Comparison of ENCODE assay signal across 8 cellular contexts in genomic region chr6:108622601-108623335, GRCh38.
DNase-seq lines count a peak whose midpoint lies in the region; ATAC-seq, FAIRE-seq and TF ChIP-seq lines count a peak whose summit lies in the region.

No MANE protein-coding gene starts in this region.

- peak overlapping the region; percentile 79 for H3K27ac Mint-ChIP-seq in endothelial cell (ENCODE audit: unreplicated experiment)
- H3K27ac Mint-ChIP-seq in naive thymus-derived CD4-positive, alpha-beta T cell = peak overlapping the region in 1 of 9 donors; percentile 25
- H3K27ac Mint-ChIP-seq in activated naive CD4-positive, alpha-beta T cell treated with anti-CD3 and anti-CD28 coated beads, Interleukin-2, amount 10 ng/mL, durations not matched to agents 7 days and 5 days = no peak overlapping the region
- H3K27ac Mint-ChIP-seq in activated CD4-positive, alpha-beta memory T cell treated with anti-CD3 and anti-CD28 coated beads for 36 hours = no peak overlapping the region

- peak overlapping the region; percentile 26 for H3K4me3 Mint-ChIP-seq in endothelial cell (ENCODE audit: unreplicated experiment)
- no peak overlapping the region for H3K4me3 Mint-ChIP-seq in naive thymus-derived CD4-positive, alpha-beta T cell
- H3K4me3 Mint-ChIP-seq in activated naive CD4-positive, alpha-beta T cell treated with anti-CD3 and anti-CD28 coated beads, Interleukin-2, amount 10 ng/mL, durations not matched to agents 7 days and 5 days = no peak overlapping the region
- H3K4me3 Mint-ChIP-seq in activated CD4-positive, alpha-beta memory T cell treated with anti-CD3 and anti-CD28 coated beads for 36 hours = no peak overlapping the region

- CTCF ChIA-PET in naive thymus-derived CD4-positive, alpha-beta T cell (lab: Charles Lee) = interaction anchor here (0.6 kb wide), 1 partner anchor 466 kb away, joined by 5 read pairs; no protein-coding TSS in a partner anchor
- CTCF ChIA-PET in activated naive CD4-positive, alpha-beta T cell treated with anti-CD3 and anti-CD28 coated beads, Interleukin-2, amount 10 ng/mL, durations not matched to agents 7 days and 5 days (lab: Charles Lee) = no interaction called here
- CTCF ChIA-PET in activated CD4-positive, alpha-beta memory T cell treated with anti-CD3 and anti-CD28 coated beads for 36 hours (lab: Charles Lee) = no interaction called here

- peaks cover 60% of the 10 kb centered on the region for H3K4me1 Mint-ChIP-seq in endothelial cell (ENCODE audit: unreplicated experiment)
- peaks cover 13 to 83% (median 70%) of the 10 kb centered on the region in 7 donors for H3K4me1 Mint-ChIP-seq in naive thymus-derived CD4-positive, alpha-beta T cell
- H3K4me1 Mint-ChIP-seq in activated naive CD4-positive, alpha-beta T cell treated with anti-CD3 and anti-CD28 coated beads, Interleukin-2, amount 10 ng/mL, durations not matched to agents 7 days and 5 days = peaks cover 17% of the 10 kb centered on the region
- H3K4me1 Mint-ChIP-seq in activated CD4-positive, alpha-beta memory T cell treated with anti-CD3 and anti-CD28 coated beads for 36 hours (ENCODE audit: low read depth) = peaks cover 57% of the 10 kb centered on the region

- TF ChIP-seq CTCF in AG09319 (IDR thresholded peaks at IDR 0.05; ENCODE audit: low read depth, low read length) = peak; percentile 42
- TF ChIP-seq CTCF in endothelial cell (IDR thresholded peaks at IDR 0.05; ENCODE audit: unreplicated experiment) = no peak
- TF ChIP-seq CTCF in kidney (IDR thresholded peaks at IDR 0.05; ENCODE audit: borderline replicate concordance, extremely low read depth, insufficient read depth) = no peak

- H3K4me1 ChIP-seq in naive thymus-derived CD4-positive, alpha-beta T cell (ENCODE audit: control insufficient read depth in 2 of 2, insufficient read depth in 2 of 2, low read length in 2 of 2) = peaks cover 0 to 8% of the 10 kb centered on the region in 2 donors
- peaks cover 24 to 26% of the 10 kb centered on the region in 2 donors for H3K4me1 ChIP-seq in kidney (ENCODE audit: control insufficient read depth in 1 of 2, insufficient read depth in 1 of 2, low read depth in 1 of 2, low read length in 2 of 2)

- peaks cover 4% of the 10 kb centered on the region for H3K36me3 Mint-ChIP-seq in endothelial cell (ENCODE audit: low read depth, unreplicated experiment)
- H3K36me3 Mint-ChIP-seq in naive thymus-derived CD4-positive, alpha-beta T cell = peaks cover 0 to 8% (median 3%) of the 10 kb centered on the region in 5 donors
- no peaks in the 10 kb centered on the region for H3K36me3 Mint-ChIP-seq in activated naive CD4-positive, alpha-beta T cell treated with anti-CD3 and anti-CD28 coated beads, Interleukin-2, amount 10 ng/mL, durations not matched to agents 7 days and 5 days
- no peaks in the 10 kb centered on the region for H3K36me3 Mint-ChIP-seq in activated CD4-positive, alpha-beta memory T cell treated with anti-CD3 and anti-CD28 coated beads for 36 hours

- H3K9ac ChIP-seq in kidney (ENCODE audit: low read length in 2 of 2) = no peak overlapping the region

- H3K27ac ChIP-seq in naive thymus-derived CD4-positive, alpha-beta T cell (ENCODE audit: low read depth, low read length) = no peak overlapping the region
- no peak overlapping the region for H3K27ac ChIP-seq in kidney (ENCODE audit: low read depth in 2 of 2, low read length in 2 of 2)

- no peaks in the 10 kb centered on the region for H3K9me3 Mint-ChIP-seq in endothelial cell (ENCODE audit: unreplicated experiment)
- H3K9me3 Mint-ChIP-seq in naive thymus-derived CD4-positive, alpha-beta T cell = no peaks in the 10 kb centered on the region
- no peaks in the 10 kb centered on the region for H3K9me3 Mint-ChIP-seq in activated naive CD4-positive, alpha-beta T cell treated with anti-CD3 and anti-CD28 coated beads, Interleukin-2, amount 10 ng/mL, durations not matched to agents 7 days and 5 days
- no peaks in the 10 kb centered on the region for H3K9me3 Mint-ChIP-seq in activated CD4-positive, alpha-beta memory T cell treated with anti-CD3 and anti-CD28 coated beads for 36 hours

- no peaks in the 10 kb centered on the region for H3K27me3 ChIP-seq in naive thymus-derived CD4-positive, alpha-beta T cell (ENCODE audit: control insufficient read depth in 2 of 2, insufficient read depth in 2 of 2, low read length in 2 of 2)

- no peaks in the 10 kb centered on the region for H3K36me3 ChIP-seq in naive thymus-derived CD4-positive, alpha-beta T cell (ENCODE audit: control insufficient read depth in 2 of 3, insufficient read depth in 3 of 3, low read length in 3 of 3)
- no peaks in the 10 kb centered on the region for H3K36me3 ChIP-seq in kidney (ENCODE audit: control insufficient read depth in 1 of 2, insufficient read depth in 2 of 2, low read length in 2 of 2)

- intact Hi-C loops in naive thymus-derived CD4-positive, alpha-beta T cell (cut with micrococcal nuclease) = no loop called here
- intact Hi-C loops in kidney (cut with DNase I) = no loop called here
- intact Hi-C loops in activated CD4-positive, alpha-beta memory T cell treated with anti-CD3 and anti-CD28 coated beads for 36 hours (cut with micrococcal nuclease) = no loop called here

- POLR2A ChIA-PET in naive thymus-derived CD4-positive, alpha-beta T cell (lab: Charles Lee) = interaction anchor here (0.7 kb wide), 1 partner anchor 860 kb away, joined by 4 read pairs; the partner anchor contains the start of gene ZBTB24
- POLR2A ChIA-PET in activated CD4-positive, alpha-beta memory T cell treated with anti-CD3 and anti-CD28 coated beads for 36 hours (lab: Charles Lee) = no interaction called here

- DNase-seq in AG09319 (ENCODE audit: extremely low read depth, low read depth) = peak; percentile 81
- DNase-seq in NOMO-1 (lab: John Stamatoyannopoulos, UW; ENCODE audit: unreplicated experiment in 2 of 2) = peak; percentile 65 to 88
- no peak for DNase-seq in endothelial cell (ENCODE audit: low spot score)
- no peak for DNase-seq in naive thymus-derived CD4-positive, alpha-beta T cell
- DNase-seq in cortex of kidney (lab: John Stamatoyannopoulos, UW) = no peak
- no peak for DNase-seq in activated naive CD4-positive, alpha-beta T cell treated with anti-CD3 and anti-CD28 coated beads, Interleukin-2, amount 10 ng/mL, durations not matched to agents 7 days and 5 days
- DNase-seq in kidney = no peak
- no peak for DNase-seq in activated CD4-positive, alpha-beta memory T cell treated with anti-CD3 and anti-CD28 coated beads for 36 hours

- FAIRE-seq in kidney (lab: Jason Lieb, UNC) = no peak

- peaks cover 4% of the 10 kb centered on the region for H3K27me3 Mint-ChIP-seq in endothelial cell (ENCODE audit: unreplicated experiment)
- H3K27me3 Mint-ChIP-seq in naive thymus-derived CD4-positive, alpha-beta T cell = no peaks in the 10 kb centered on the region
- no peaks in the 10 kb centered on the region for H3K27me3 Mint-ChIP-seq in activated naive CD4-positive, alpha-beta T cell treated with anti-CD3 and anti-CD28 coated beads, Interleukin-2, amount 10 ng/mL, durations not matched to agents 7 days and 5 days
- H3K27me3 Mint-ChIP-seq in activated CD4-positive, alpha-beta memory T cell treated with anti-CD3 and anti-CD28 coated beads for 36 hours = no peaks in the 10 kb centered on the region

- ATAC-seq in naive thymus-derived CD4-positive, alpha-beta T cell = peak; percentile 79

- no peaks in the 10 kb centered on the region for H3K9me3 ChIP-seq in naive thymus-derived CD4-positive, alpha-beta T cell (ENCODE audit: control insufficient read depth in 2 of 3, low read length in 3 of 3)
- H3K9me3 ChIP-seq in kidney (ENCODE audit: control insufficient read depth in 1 of 2, low read length in 2 of 2) = no peaks in the 10 kb centered on the region

- no peak overlapping the region for H3K4me3 ChIP-seq in naive thymus-derived CD4-positive, alpha-beta T cell (ENCODE audit: low read length)
- no peak overlapping the region for H3K4me3 ChIP-seq in kidney (ENCODE audit: low read length in 2 of 2)

Comparison
In these comparisons a context has a peak if more than half of its experiments do, and no peak if none do; other contexts are left out.
1. DNase-seq: peak in AG09319 (single experiment) and NOMO-1 (2 of 2); none in endothelial cell (single experiment), naive thymus-derived CD4-positive, alpha-beta T cell (0 of 9), cortex of kidney (single experiment), activated naive CD4-positive, alpha-beta T cell treated with anti-CD3 and anti-CD28 coated beads, Interleukin-2, amount 10 ng/mL, durations not matched to agents 7 days and 5 days (single experiment), kidney (single experiment) and activated CD4-positive, alpha-beta memory T cell treated with anti-CD3 and anti-CD28 coated beads for 36 hours (single experiment).